20 cellular contexts compared by ENCODE assay signal in the genomic region with DNA sequence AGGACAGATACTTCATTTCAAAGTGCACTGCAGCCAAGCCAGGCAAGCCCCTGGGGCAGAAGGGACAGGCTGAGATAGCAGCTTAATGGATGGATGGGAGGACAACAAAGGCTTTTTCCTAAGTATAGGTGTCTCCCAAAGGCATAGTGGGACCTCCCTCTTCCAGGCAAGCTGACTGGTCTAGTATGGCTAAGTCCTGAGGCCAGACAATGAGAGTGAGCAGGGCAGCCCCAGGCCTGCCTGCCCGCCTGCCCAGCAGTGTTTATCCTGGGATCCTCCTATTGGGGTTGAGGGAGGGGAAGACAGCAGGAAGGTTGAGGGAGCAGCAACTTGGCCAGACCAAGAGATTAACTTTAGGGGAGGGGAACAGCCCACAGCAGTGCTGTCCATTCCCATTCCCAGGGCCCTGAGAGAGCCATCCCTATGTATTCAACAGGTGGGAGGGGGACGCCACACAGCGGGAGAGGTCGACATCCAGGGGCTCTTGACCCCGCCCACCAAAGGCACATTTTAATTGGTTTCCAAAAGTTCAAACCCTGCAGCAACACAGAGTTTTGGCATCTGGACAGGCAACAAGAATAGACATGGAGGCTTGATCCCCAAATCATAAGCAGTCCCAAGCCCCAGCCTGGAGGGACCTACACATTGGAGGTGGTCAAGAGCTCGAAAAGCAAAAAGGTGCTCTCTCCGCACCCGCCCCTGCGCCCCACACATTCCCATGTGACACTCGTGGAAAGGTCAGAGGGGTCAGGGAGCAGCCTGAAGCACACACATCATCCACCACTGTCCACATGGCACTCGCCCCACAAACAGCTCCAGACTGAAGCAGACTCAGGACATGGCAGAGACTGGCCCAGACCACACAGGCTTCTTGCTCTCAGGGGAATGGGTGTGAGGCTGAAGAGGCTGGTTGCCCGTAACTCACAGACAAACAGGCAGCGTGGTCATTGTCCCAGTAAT.
"Had no signal": no experiment of that assay in that cellular context is flagged by ENCODE, and none has a peak within 500 bp of the region (broad histone marks: within the 10 kb centered on the region; RNA-seq: fewer than 3 reads in every experiment).

No MANE protein-coding gene starts in this region.

- H3K27me3 ChIP-seq: breast epithelium, heart left ventricle, pancreas, right atrium auricular region, tibial nerve had no signal

- ATAC-seq: activated CD4-positive, alpha-beta T cell treated with anti-CD3 and anti-CD28 coated beads for 36 hours; activated CD8-positive, alpha-beta memory T cell treated with anti-CD3 and anti-CD28 coated beads, Interleukin-2, amount 10 ng/mL, durations not matched to agents 7 days and 5 days; activated CD8-positive, alpha-beta T cell treated with anti-CD3 and anti-CD28 coated beads, Interleukin-2, amount 10 ng/mL, durations not matched to agents 7 days and 5 days; heart left ventricle; pancreas had no signal

- H3K36me3 ChIP-seq: breast epithelium, pancreas, prostate gland had no signal

- H3K9me3 Mint-ChIP-seq: dendritic cell treated with granulocyte-macrophage colony-stimulating factor and Interleukin-4, amounts not matched to agents 40 ng/mL and 50 ng/mL, for 4 days; endodermal cell; naive B cell had no signal

- H3K36me3 Mint-ChIP-seq: activated CD8-positive, alpha-beta memory T cell treated with anti-CD3 and anti-CD28 coated beads, Interleukin-2, amount 10 ng/mL, durations not matched to agents 7 days and 5 days; naive B cell had no signal

- DNase-seq: activated CD4-positive, alpha-beta T cell treated with anti-CD3 and anti-CD28 coated beads for 36 hours; activated CD4-positive, CD25-positive, alpha-beta regulatory T cell; activated CD8-positive, alpha-beta memory T cell treated with anti-CD3 and anti-CD28 coated beads, Interleukin-2, amount 10 ng/mL, durations not matched to agents 7 days and 5 days; activated CD8-positive, alpha-beta T cell treated with anti-CD3 and anti-CD28 coated beads, Interleukin-2, amount 10 ng/mL, durations not matched to agents 7 days and 5 days; activated gamma-delta T cell treated with Interleukin-2 at 50 U/mL for 16 hours; activated naive CD4-positive, alpha-beta T cell treated with anti-CD3 and anti-CD28 coated beads, Interleukin-2, amount 50 U/mL, for 16 hours; central memory CD4-positive, alpha-beta T cell; foreskin fibroblast; left ventricle myocardium inferior; naive B cell; pancreas; stimulated activated CD4-positive, alpha-beta T cell treated with anti-CD3 and anti-CD28 coated beads, Interleukin-2, amount 100 ng/mL, for 48 hours; stimulated activated naive CD4-positive, alpha-beta T cell treated with Interleukin-2 at 50 U/mL for 16 hours had no signal

- H3K27ac ChIP-seq: breast epithelium, left ventricle myocardium inferior, pancreas, prostate gland, right atrium auricular region, tibial nerve had no signal

- H3K27me3 Mint-ChIP-seq: activated CD4-positive, alpha-beta T cell treated with anti-CD3 and anti-CD28 coated beads for 36 hours; activated CD8-positive, alpha-beta memory T cell treated with anti-CD3 and anti-CD28 coated beads, Interleukin-2, amount 10 ng/mL, durations not matched to agents 7 days and 5 days had no signal

- H3K4me3 ChIP-seq: breast epithelium, heart left ventricle, left ventricle myocardium inferior, pancreas, prostate gland, right atrium auricular region, tibial nerve had no signal

- H3K27ac Mint-ChIP-seq: activated CD4-positive, alpha-beta T cell treated with anti-CD3 and anti-CD28 coated beads for 36 hours; activated CD8-positive, alpha-beta memory T cell treated with anti-CD3 and anti-CD28 coated beads, Interleukin-2, amount 10 ng/mL, durations not matched to agents 7 days and 5 days; activated CD8-positive, alpha-beta T cell treated with anti-CD3 and anti-CD28 coated beads, Interleukin-2, amount 10 ng/mL, durations not matched to agents 7 days and 5 days; dendritic cell treated with granulocyte-macrophage colony-stimulating factor and Interleukin-4, amounts not matched to agents 40 ng/mL and 50 ng/mL, for 4 days; endodermal cell had no signal

- H3K9me3 ChIP-seq: breast epithelium, heart left ventricle, left ventricle myocardium inferior, pancreas, prostate gland, right atrium auricular region, tibial nerve had no signal

- H3K4me3 Mint-ChIP-seq: activated CD4-positive, alpha-beta T cell treated with anti-CD3 and anti-CD28 coated beads for 36 hours; activated CD8-positive, alpha-beta memory T cell treated with anti-CD3 and anti-CD28 coated beads, Interleukin-2, amount 10 ng/mL, durations not matched to agents 7 days and 5 days; activated CD8-positive, alpha-beta T cell treated with anti-CD3 and anti-CD28 coated beads, Interleukin-2, amount 10 ng/mL, durations not matched to agents 7 days and 5 days; dendritic cell treated with granulocyte-macrophage colony-stimulating factor and Interleukin-4, amounts not matched to agents 40 ng/mL and 50 ng/mL, for 4 days; endodermal cell had no signal
